Comparison of ENCODE assay signal across 10 cellular contexts in the genomic region with DNA sequence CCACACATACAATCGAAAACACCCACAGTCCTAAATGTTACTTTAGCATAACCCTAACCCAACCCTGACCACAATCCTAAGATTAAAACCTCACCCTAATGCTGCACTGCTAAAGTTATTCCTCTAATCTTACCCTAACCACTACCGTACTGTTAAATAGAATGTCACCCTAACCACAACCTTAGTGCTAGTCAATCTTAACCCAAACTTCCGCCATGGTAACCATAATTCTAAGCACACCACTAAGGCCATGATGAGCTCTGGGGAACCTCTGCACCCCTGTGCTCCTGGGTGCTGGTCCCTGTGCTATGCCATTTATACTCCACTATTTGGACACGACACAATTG. TPM values are rescaled to one million over a fixed set of nuclear protein-coding genes. Genes with fewer than 3 reads are reported as not detected.
A peak's percentile ranks its signal among the peaks of the same experiment; 100 is the strongest.
DNase-seq lines count a peak whose midpoint lies in the region; ATAC-seq, FAIRE-seq and TF ChIP-seq lines count a peak whose summit lies in the region.
"Had no signal": no experiment of that assay in that cellular context is flagged by ENCODE, and none has a peak within 500 bp of the region (broad histone marks: within the 10 kb centered on the region; RNA-seq: fewer than 3 reads in every experiment).

No MANE protein-coding gene starts in this region.

- no peak overlapping the region for H3K9ac ChIP-seq in fibroblast of lung (ENCODE audit: insufficient read depth, low read length)

- H3K4me1 Mint-ChIP-seq in HFFc6 (ENCODE audit: low read depth), result peaks cover 97% of the 10 kb centered on the region
- peaks cover 40% of the 10 kb centered on the region for H3K4me1 Mint-ChIP-seq in stimulated activated effector memory CD8-positive, alpha-beta T cell treated with anti-CD3 and anti-CD28 coated beads, Interleukin-12 subunit alpha, Interleukin-12 subunit beta, amount 100 ng/mL, for 72 hours

- H3K4me2 ChIP-seq in fibroblast of lung (ENCODE audit: extremely low read depth, insufficient read depth, low read length), result no peak overlapping the region

- peak; percentile 90 for ATAC-seq in stimulated activated effector memory CD8-positive, alpha-beta T cell treated with anti-CD3 and anti-CD28 coated beads, Interleukin-12 subunit alpha, Interleukin-12 subunit beta, amount 100 ng/mL, for 72 hours

- DNase-seq in HFFc6 (no peak), SW480 (ENCODE audit: low spot score) (peak; percentile 71), fibroblast of lung (ENCODE audit: low read depth in 2 of 2) (peak in 1 of 2 donors; percentile 80), GM19239 (ENCODE audit: insufficient read length, low spot score) (no peak), middle frontal gyrus (ENCODE audit: extremely low spot score, low spot score) (no peak), DMS153 (lab: John Stamatoyannopoulos, UW) (no peak)
- peak in 1 of 2 donors; percentile 55 for DNase-seq in stimulated activated effector memory CD8-positive, alpha-beta T cell treated with anti-CD3 and anti-CD28 coated beads, Interleukin-12 subunit alpha, Interleukin-12 subunit beta, amount 100 ng/mL, for 72 hours (ENCODE audit: low spot score in 2 of 2)
- DNase-seq: NCI-H1092 treated with DMSO at 0.1 percent for 48 hours; stimulated activated CD4-positive, alpha-beta T cell treated with anti-CD3 and anti-CD28 coated beads, Interleukin-2, amount 100 ng/mL, for 48 hours had no signal

- FAIRE-seq in GM19239 (lab: Jason Lieb, UNC), result no peak

- no peaks in the 10 kb centered on the region for H3K9me3 ChIP-seq in fibroblast of lung (ENCODE audit: control insufficient read depth, insufficient read depth, low read depth, low read length)
- H3K9me3 ChIP-seq: neutrophil had no signal

- no peaks in the 10 kb centered on the region for H3K27me3 ChIP-seq in fibroblast of lung (ENCODE audit: control insufficient read depth, insufficient read depth, low read length)

- H3K9me3 Mint-ChIP-seq in HFFc6, result no peaks in the 10 kb centered on the region
- no peaks in the 10 kb centered on the region for H3K9me3 Mint-ChIP-seq in stimulated activated effector memory CD8-positive, alpha-beta T cell treated with anti-CD3 and anti-CD28 coated beads, Interleukin-12 subunit alpha, Interleukin-12 subunit beta, amount 100 ng/mL, for 72 hours

- peak overlapping the region; percentile 99 for H3K27ac Mint-ChIP-seq in HFFc6
- H3K27ac Mint-ChIP-seq in stimulated activated effector memory CD8-positive, alpha-beta T cell treated with anti-CD3 and anti-CD28 coated beads, Interleukin-12 subunit alpha, Interleukin-12 subunit beta, amount 100 ng/mL, for 72 hours, result peak overlapping the region; percentile 15

- H3K4me3 ChIP-seq in fibroblast of lung (replicated peaks in 1 of 4; ENCODE audit: control extremely low read depth in 1 of 4, insufficient read depth in 1 of 4, low read depth in 3 of 4, low read length in 4 of 4), result no peak overlapping the region

- no peaks in the 10 kb centered on the region for H4K20me1 ChIP-seq in fibroblast of lung (ENCODE audit: control insufficient read depth, extremely low read depth, insufficient read depth, low read length)

- peaks cover 9% of the 10 kb centered on the region for H3K36me3 ChIP-seq in fibroblast of lung (ENCODE audit: control insufficient read depth, insufficient read depth, low read length)
- H3K36me3 ChIP-seq: neutrophil had no signal

- H3K4me3 Mint-ChIP-seq in HFFc6, result peak overlapping the region; percentile 17; the same call in 1 of the 2 replicates
- H3K4me3 Mint-ChIP-seq in stimulated activated effector memory CD8-positive, alpha-beta T cell treated with anti-CD3 and anti-CD28 coated beads, Interleukin-12 subunit alpha, Interleukin-12 subunit beta, amount 100 ng/mL, for 72 hours, result peak overlapping the region; percentile 12

- H3K36me3 Mint-ChIP-seq in HFFc6 (ENCODE audit: low read depth), result peaks cover 15% of the 10 kb centered on the region
- peaks cover 14% of the 10 kb centered on the region for H3K36me3 Mint-ChIP-seq in stimulated activated effector memory CD8-positive, alpha-beta T cell treated with anti-CD3 and anti-CD28 coated beads, Interleukin-12 subunit alpha, Interleukin-12 subunit beta, amount 100 ng/mL, for 72 hours

- peaks cover 69% of the 10 kb centered on the region for H3K79me2 ChIP-seq in fibroblast of lung (ENCODE audit: control insufficient read depth, insufficient read depth, low read length)

- H3K27me3 Mint-ChIP-seq in HFFc6 (ENCODE audit: insufficient read depth), result no peaks in the 10 kb centered on the region; the same call in 1 of the 2 replicates

- H2AFZ ChIP-seq in fibroblast of lung (ENCODE audit: low read length), result no peak overlapping the region

- TF ChIP-seq CTCF in HFFc6 (IDR thresholded peaks at IDR 0.05) (no peak), fibroblast of lung (conservative IDR thresholded peaks at IDR 0.05 in 1 of 2, IDR thresholded peaks at IDR 0.05 in 1 of 2; ENCODE audit: low read depth in 1 of 2, low read length in 2 of 2) (no peak)

- peak overlapping the region; percentile 97 for H3K27ac ChIP-seq in fibroblast of lung (ENCODE audit: insufficient read depth, low read length)
- H3K27ac ChIP-seq: neutrophil had no signal

- H3K4me1 ChIP-seq in fibroblast of lung (ENCODE audit: control insufficient read depth, extremely low read depth, insufficient read depth, low read length), result peaks cover 59% of the 10 kb centered on the region

RNA-seq across cellular contexts. Expression of a gene that starts 38.0 kb away (rescaled TPM):
- total RNA-seq in HFFc6 (2021; fragmentation: NEBNext Ultra II Directional; extraction: Animal tissue kit (Norgen Biotek cat#: 25700)), result 100 to 1,000 TPM; 109 to 165 (median 120) TPM
- 243 and 514 TPM in 2 replicates for total RNA-seq in fibroblast of lung
- polyA plus RNA-seq in fibroblast of lung, result 108 and 112 TPM in 2 replicates
- 184 and 214 TPM in 2 replicates for polyA plus RNA-seq in fibroblast of lung (2012)
- 328 and 406 TPM in 2 replicates for polyA minus RNA-seq in fibroblast of lung (ENCODE audit: low replicate concordance)
